In the genomic region with DNA sequence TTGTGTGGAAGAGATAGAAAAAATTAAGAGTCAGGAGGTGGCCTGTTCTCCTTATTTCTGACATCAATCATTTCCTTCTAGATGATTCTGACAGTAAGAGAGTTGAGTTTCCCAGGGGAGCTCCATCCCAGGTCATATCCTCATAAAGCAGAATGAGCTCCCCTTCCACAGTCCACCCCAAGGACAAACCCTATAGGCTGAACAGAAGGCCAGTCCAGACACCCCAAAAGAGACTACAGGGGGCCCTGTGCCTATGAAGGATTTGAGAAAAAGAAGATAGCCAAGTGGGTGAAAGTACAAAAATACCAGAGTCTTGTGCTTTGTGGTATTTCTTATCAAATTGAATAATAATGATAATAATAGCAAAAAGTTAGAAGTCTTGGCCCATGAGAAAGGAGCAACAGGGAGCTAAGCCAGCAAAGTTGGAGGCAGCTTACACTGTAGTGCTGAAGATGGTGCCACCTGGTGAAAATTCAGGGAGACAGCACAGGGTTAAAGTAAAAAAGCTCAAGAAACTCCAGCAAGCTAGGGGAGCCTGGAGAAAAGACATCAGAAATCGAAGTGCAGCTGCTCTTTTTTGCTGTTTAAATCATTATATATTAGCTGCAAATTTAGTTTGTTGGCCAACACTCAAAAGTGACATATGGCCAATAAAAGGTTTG, we compare ENCODE assay signal across 9 cellular contexts. TPM values are rescaled to one million over a fixed set of nuclear protein-coding genes. Genes with fewer than 3 reads are reported as not detected.
DNase-seq lines count a peak whose midpoint lies in the region; TF ChIP-seq lines count a peak whose summit lies in the region.
"Had no signal": no experiment of that assay in that cellular context is flagged by ENCODE, and none has a peak within 500 bp of the region (broad histone marks: within the 10 kb centered on the region; RNA-seq: fewer than 3 reads in every experiment).

No MANE protein-coding gene starts in this region.

- TF ChIP-seq CTCF in HFFc6 (IDR thresholded peaks at IDR 0.05) = peak; percentile 66
- TF ChIP-seq CTCF in fibroblast of pulmonary artery (IDR thresholded peaks at IDR 0.05; ENCODE audit: low read length, missing control alignments) = peak; percentile 54

- H3K9me3 Mint-ChIP-seq in HFFc6 = no peaks in the 10 kb centered on the region
- H3K9me3 Mint-ChIP-seq in activated T-helper 2 cell treated with anti-CD3 and anti-CD28 coated beads, Interferon-gamma antibody, Interleukin-2, Interleukin-4, amounts not matched to agents 10 μg/mL and 5 μg/mL and 100 μg/mL, durations not matched to agents 14 hours and 24 hours and 36 hours = no peaks in the 10 kb centered on the region

- H3K27ac Mint-ChIP-seq in HFFc6 = no peak overlapping the region
- no peak overlapping the region for H3K27ac Mint-ChIP-seq in activated T-helper 2 cell treated with anti-CD3 and anti-CD28 coated beads, Interferon-gamma antibody, Interleukin-2, Interleukin-4, amounts not matched to agents 10 μg/mL and 5 μg/mL and 100 μg/mL, durations not matched to agents 14 hours and 24 hours and 36 hours

- H3K4me3 Mint-ChIP-seq in HFFc6 = no peak overlapping the region
- H3K4me3 Mint-ChIP-seq in activated T-helper 2 cell treated with anti-CD3 and anti-CD28 coated beads, Interferon-gamma antibody, Interleukin-2, Interleukin-4, amounts not matched to agents 10 μg/mL and 5 μg/mL and 100 μg/mL, durations not matched to agents 14 hours and 24 hours and 36 hours (ENCODE audit: low read depth) = no peak overlapping the region
- H3K4me3 Mint-ChIP-seq: central memory CD8-positive, alpha-beta T cell had no signal

- H3K27me3 Mint-ChIP-seq in HFFc6 (ENCODE audit: insufficient read depth) = peaks cover 20% of the 10 kb centered on the region
- H3K27me3 Mint-ChIP-seq in activated T-helper 2 cell treated with anti-CD3 and anti-CD28 coated beads, Interferon-gamma antibody, Interleukin-2, Interleukin-4, amounts not matched to agents 10 μg/mL and 5 μg/mL and 100 μg/mL, durations not matched to agents 14 hours and 24 hours and 36 hours (ENCODE audit: low read depth) = peaks cover 2% of the 10 kb centered on the region

- H3K4me1 Mint-ChIP-seq in HFFc6 (ENCODE audit: low read depth) = peaks cover 17% of the 10 kb centered on the region
- no peaks in the 10 kb centered on the region for H3K4me1 Mint-ChIP-seq in activated T-helper 2 cell treated with anti-CD3 and anti-CD28 coated beads, Interferon-gamma antibody, Interleukin-2, Interleukin-4, amounts not matched to agents 10 μg/mL and 5 μg/mL and 100 μg/mL, durations not matched to agents 14 hours and 24 hours and 36 hours (ENCODE audit: low read depth)
- H3K4me1 Mint-ChIP-seq: central memory CD8-positive, alpha-beta T cell had no signal

- H3K36me3 Mint-ChIP-seq in HFFc6 (ENCODE audit: low read depth) = no peaks in the 10 kb centered on the region
- no peaks in the 10 kb centered on the region for H3K36me3 Mint-ChIP-seq in activated T-helper 2 cell treated with anti-CD3 and anti-CD28 coated beads, Interferon-gamma antibody, Interleukin-2, Interleukin-4, amounts not matched to agents 10 μg/mL and 5 μg/mL and 100 μg/mL, durations not matched to agents 14 hours and 24 hours and 36 hours (ENCODE audit: low read depth)

- no peak overlapping the region for H3K4me3 ChIP-seq in fibroblast of pulmonary artery (replicated peaks; ENCODE audit: low read depth, low read length)

- intact Hi-C loops in activated T-helper 2 cell treated with anti-CD3 and anti-CD28 coated beads, Interferon-gamma antibody, Interleukin-2, Interleukin-4, amounts not matched to agents 10 μg/mL and 5 μg/mL and 100 μg/mL, durations not matched to agents 14 hours and 24 hours and 36 hours (cut with micrococcal nuclease) = no loop called here

- DNase-seq in COLO668 (lab: John Stamatoyannopoulos, UW; ENCODE audit: unreplicated experiment) (peak; percentile 10), HFFc6 (peak; percentile 25), NCI-H69 (lab: John Stamatoyannopoulos, UW) (peak; percentile 79), fibroblast of pulmonary artery (ENCODE audit: low read depth) (peak; percentile 55), HK-2 (ENCODE audit: unreplicated experiment) (no peak), GM03348 (ENCODE audit: low spot score) (no peak), occipital lobe (lab: John Stamatoyannopoulos, UW) (no peak)
- no peak for DNase-seq in activated T-helper 2 cell treated with anti-CD3 and anti-CD28 coated beads, Interferon-gamma antibody, Interleukin-2, Interleukin-4, amounts not matched to agents 10 μg/mL and 5 μg/mL and 100 μg/mL, durations not matched to agents 14 hours and 24 hours and 36 hours (ENCODE audit: low spot score)

RNA-seq across cellular contexts. Expression of gene SLC24A5, which starts 35.9 kb away (rescaled TPM):
- total RNA-seq in HFFc6 (2021; fragmentation: NEBNext Ultra II Directional; extraction: Animal tissue kit (Norgen Biotek cat#: 25700)) = not detected
- total RNA-seq in activated T-helper 2 cell treated with anti-CD3 and anti-CD28 coated beads, Interferon-gamma antibody, Interleukin-2, Interleukin-4, amounts not matched to agents 10 μg/mL and 5 μg/mL and 100 μg/mL, durations not matched to agents 14 hours and 24 hours and 36 hours = not detected in 2 replicates
- total RNA-seq in occipital lobe = not detected

Comparison
In these comparisons a context has a peak if more than half of its experiments do, and no peak if none do; other contexts are left out.
1. DNase-seq: peak in COLO668 (single experiment), HFFc6 (single experiment), NCI-H69 (single experiment) and fibroblast of pulmonary artery (single experiment); none in HK-2 (single experiment), GM03348 (single experiment), activated T-helper 2 cell treated with anti-CD3 and anti-CD28 coated beads, Interferon-gamma antibody, Interleukin-2, Interleukin-4, amounts not matched to agents 10 μg/mL and 5 μg/mL and 100 μg/mL, durations not matched to agents 14 hours and 24 hours and 36 hours (single experiment) and occipital lobe (single experiment).